1 cellular context compared by ENCODE assay signal in genomic region chr3:4994823-4995499, GRCh38.
A peak's percentile ranks its signal among the peaks of the same experiment; 100 is the strongest.
TF ChIP-seq lines count a peak whose summit lies in the region.

No MANE protein-coding gene starts in this region.

TF ChIP-seq in K562, 482 proteins besides CTCF, POLR2A, EP300 and RAD21 (continued from another document and continues in another):
- no peak for TF ChIP-seq KAT7 (CRISPR knock-in tag; IDR thresholded peaks at IDR 0.05; ENCODE audit: borderline replicate concordance)
- TF ChIP-seq GTF2B (IDR thresholded peaks at IDR 0.05; ENCODE audit: extremely low read depth, insufficient read length) = peak; percentile 25
- TF ChIP-seq ZC3H4 (CRISPR knock-in tag; IDR thresholded peaks at IDR 0.05; ENCODE audit: borderline replicate concordance) = no peak
- no peak for TF ChIP-seq ELK3 (CRISPR knock-in tag; IDR thresholded peaks at IDR 0.05)
- TF ChIP-seq E2F3 (CRISPR knock-in tag; IDR thresholded peaks at IDR 0.05) = peak; percentile 58; the same call in 1 of the 2 replicates
- TF ChIP-seq SUPT5H (IDR thresholded peaks at IDR 0.05) = peak; percentile 76
- TF ChIP-seq TCF7 (IDR thresholded peaks at IDR 0.05; ENCODE audit: borderline replicate concordance) = no peak
- TF ChIP-seq FOS (IDR thresholded peaks at IDR 0.05; ENCODE audit: extremely low read depth, insufficient read length) = peak; percentile 51
- TF ChIP-seq E2F8 (IDR thresholded peaks at IDR 0.05; ENCODE audit: low read depth, partially characterized antibody) = no peak
- TF ChIP-seq HBP1 (CRISPR knock-in tag; IDR thresholded peaks at IDR 0.05) = no peak
- peak; percentile 86 for TF ChIP-seq POLR2G (IDR thresholded peaks at IDR 0.05; ENCODE audit: low read depth, low read length)
- peak; percentile 88 for TF ChIP-seq OTX1 (CRISPR knock-in tag; IDR thresholded peaks at IDR 0.05)
- TF ChIP-seq NKRF (IDR thresholded peaks at IDR 0.05; ENCODE audit: borderline replicate concordance) = peak; percentile 23; the same call in 1 of the 2 replicates
- 0 out of 2 replicates have a peak, but pooled peaks have one; percentile 35 for TF ChIP-seq SMAD3 (CRISPR knock-in tag; conservative IDR thresholded peaks at IDR 0.05)
- TF ChIP-seq ETS1 (conservative IDR thresholded peaks at IDR 0.05; ENCODE audit: control insufficient read depth, low read depth, low read length) = no peak
- peak; percentile 73 for TF ChIP-seq MBD2 (IDR thresholded peaks at IDR 0.05; ENCODE audit: borderline replicate concordance, low read depth)
- peak; percentile 70 for TF ChIP-seq THAP12 (CRISPR knock-in tag; IDR thresholded peaks at IDR 0.05)
- no peak for TF ChIP-seq ZNF146 (CRISPR knock-in tag; IDR thresholded peaks at IDR 0.05; ENCODE audit: unreplicated experiment)
- TF ChIP-seq HOXB6 (CRISPR knock-in tag; IDR thresholded peaks at IDR 0.05; ENCODE audit: borderline replicate concordance) = no peak
- peak; percentile 63 for TF ChIP-seq CEBPB (tag; IDR thresholded peaks at IDR 0.05)
- peak; percentile 77; the same call in 1 of the 2 replicates for TF ChIP-seq ZNF644 (tag; IDR thresholded peaks at IDR 0.05; ENCODE audit: low read depth)
- 0 out of 2 replicates have a peak, but pooled peaks have one; percentile 25 for TF ChIP-seq HCFC1 (IDR thresholded peaks at IDR 0.05; ENCODE audit: low read depth, low read length)
- peak; percentile 44; the same call in 1 of the 2 replicates for TF ChIP-seq ZBTB26 (CRISPR knock-in tag; IDR thresholded peaks at IDR 0.05)
- TF ChIP-seq FOXK2 (conservative IDR thresholded peaks at IDR 0.05 in 1 of 2, IDR thresholded peaks at IDR 0.05 in 1 of 2; ENCODE audit: low read depth in 2 of 2) = peak in 1 of 2 experiments; percentile 49; a peak in 2 of 4 replicates
- TF ChIP-seq TBP (optimal IDR thresholded peaks at IDR 0.05; ENCODE audit: low read depth, low read length) = peak; percentile 72
- 0 out of 2 replicates have a peak, but pooled peaks have one; percentile 62 for TF ChIP-seq BACH1 (tag; IDR thresholded peaks at IDR 0.05)
- peak; percentile 83 for TF ChIP-seq ZNF766 (CRISPR knock-in tag; conservative IDR thresholded peaks at IDR 0.05)
- TF ChIP-seq CBX3 (IDR thresholded peaks at IDR 0.05; ENCODE audit: borderline replicate concordance in 1 of 2, low read length in 2 of 2) = peak in 1 of 2 experiments; percentile 58; a peak in 1 of 3 replicates
- TF ChIP-seq HDAC8 (tag; IDR thresholded peaks at IDR 0.05) = no peak; the same call in none of the 2 replicates
- no peak for TF ChIP-seq FOXA1 (IDR thresholded peaks at IDR 0.05; ENCODE audit: borderline replicate concordance)
- no peak for TF ChIP-seq PHTF2 (CRISPR knock-in tag; IDR thresholded peaks at IDR 0.05)
- peak; percentile 94 for TF ChIP-seq ZNF175 (CRISPR knock-in tag; IDR thresholded peaks at IDR 0.05; ENCODE audit: low read depth)
- TF ChIP-seq RAD51 (IDR thresholded peaks at IDR 0.05; ENCODE audit: borderline replicate concordance, low read depth) = peak; percentile 66
- TF ChIP-seq ZNF408 (CRISPR knock-in tag; IDR thresholded peaks at IDR 0.05; ENCODE audit: low read depth) = no peak
- TF ChIP-seq ZNF121 (CRISPR knock-in tag; conservative IDR thresholded peaks at IDR 0.05) = no peak
- peak; percentile 92 for TF ChIP-seq CUX1 (CRISPR knock-in tag; IDR thresholded peaks at IDR 0.05)
- TF ChIP-seq DMBX1 (CRISPR knock-in tag; IDR thresholded peaks at IDR 0.05; ENCODE audit: borderline replicate concordance) = peak; percentile 83
- peak; percentile 66 for TF ChIP-seq CCNT2 (IDR thresholded peaks at IDR 0.05; ENCODE audit: borderline replicate concordance, extremely low read depth, insufficient read length, low read depth, low read length)
- peak; percentile 73 for TF ChIP-seq MTA3 (IDR thresholded peaks at IDR 0.05; ENCODE audit: borderline replicate concordance)
- TF ChIP-seq NFATC3 (IDR thresholded peaks at IDR 0.05) = peak; percentile 90
- TF ChIP-seq ELF2 (CRISPR knock-in tag; IDR thresholded peaks at IDR 0.05) = no peak; the same call in 1 of the 2 replicates
- TF ChIP-seq CREB3 (tag; conservative IDR thresholded peaks at IDR 0.05; ENCODE audit: low read depth) = peak; percentile 89
- no peak for TF ChIP-seq BDP1 (IDR thresholded peaks at IDR 0.05; ENCODE audit: insufficient read depth, insufficient read length)
- TF ChIP-seq JUNB (CRISPR knock-in tag; conservative IDR thresholded peaks at IDR 0.05) = no peak
